21 cellular contexts compared by ENCODE assay signal in genomic region chr11:86681039-86681745, GRCh38. TPM values are rescaled to one million over a fixed set of nuclear protein-coding genes. Genes with fewer than 3 reads are reported as not detected.
DNase-seq lines count a peak whose midpoint lies in the region; ATAC-seq and TF ChIP-seq lines count a peak whose summit lies in the region.
"Had no signal": no experiment of that assay in that cellular context is flagged by ENCODE, and none has a peak within 500 bp of the region (broad histone marks: within the 10 kb centered on the region; RNA-seq: fewer than 3 reads in every experiment).

No MANE protein-coding gene starts in this region.

- no peaks in the 10 kb centered on the region for H3K9me3 Mint-ChIP-seq in mesothelial cell of epicardium
- H3K9me3 Mint-ChIP-seq: memory B cell; naive thymus-derived CD8-positive, alpha-beta T cell; stimulated activated memory B cell treated with anti-CD40 and anti-IgM and Interleukin-4, amounts not matched to agents 10 μg/mL and 1 μg/mL and 100 μg/mL, for 72 hours; T-helper 1 cell treated with Interleukin-12 subunit alpha and Interleukin-12 subunit beta and Interleukin-4 antibody, amounts not matched to agents 30 μg/mL and 1 μg/mL, for 36 hours had no signal

- H3K36me3 ChIP-seq in sigmoid colon: no peaks in the 10 kb centered on the region
- no peaks in the 10 kb centered on the region for H3K36me3 ChIP-seq in vagina
- H3K36me3 ChIP-seq: SJSA1 had no signal

- H3K27ac ChIP-seq in sigmoid colon: peak overlapping the region; percentile 67 to 98 (median 78)
- peak overlapping the region; percentile 49 for H3K27ac ChIP-seq in vagina
- H3K27ac ChIP-seq: 22Rv1, SJSA1 had no signal

- peak; percentile 57 for ATAC-seq in Right ventricle myocardium superior (ENCODE audit: poor library complexity)
- ATAC-seq in Right ventricle myocardium inferior: no peak
- ATAC-seq: esophagus mucosa; naive thymus-derived CD8-positive, alpha-beta T cell; stimulated activated memory B cell treated with anti-CD40 and anti-IgM and Interleukin-4, amounts not matched to agents 10 μg/mL and 1 μg/mL and 100 μg/mL, for 72 hours had no signal

- no peak overlapping the region for H3K4me3 Mint-ChIP-seq in mesothelial cell of epicardium
- H3K4me3 Mint-ChIP-seq: memory B cell; naive thymus-derived CD8-positive, alpha-beta T cell; stimulated activated memory B cell treated with anti-CD40 and anti-IgM and Interleukin-4, amounts not matched to agents 10 μg/mL and 1 μg/mL and 100 μg/mL, for 72 hours; T-helper 1 cell treated with Interleukin-12 subunit alpha and Interleukin-12 subunit beta and Interleukin-4 antibody, amounts not matched to agents 30 μg/mL and 1 μg/mL, for 36 hours had no signal

- WGBS in sigmoid colon, 2 donors: 74 to 81% methylated on average over 5 of the region's 5 CpGs

- H3K4me1 ChIP-seq in sigmoid colon (peaks cover 0 to 44% (median 36%) of the 10 kb centered on the region in 4 donors), vagina (no peaks in the 10 kb centered on the region)

- no peak for DNase-seq in Right ventricle myocardium superior
- DNase-seq in Right ventricle myocardium inferior (ENCODE audit: missing footprints): no peak
- no peak for DNase-seq in mesothelial cell of epicardium (ENCODE audit: low spot score in 2 of 2, unreplicated experiment in 2 of 2)
- no peak for DNase-seq in sigmoid colon
- no peak for DNase-seq in vagina (ENCODE audit: extremely low spot score in 2 of 2)
- no peak for DNase-seq in NCI-H748 treated with DMSO at 0.1 percent for 48 hours (lab: John Stamatoyannopoulos, UW)
- no peak for DNase-seq in stimulated activated CD4-positive, alpha-beta T cell treated with anti-CD3 and anti-CD28 coated beads, Interleukin-2, amount 100 ng/mL, for 24 hours
- DNase-seq in stimulated activated CD4-positive, alpha-beta T cell treated with anti-CD3 and anti-CD28 coated beads, Interleukin-15, amount 100 ng/mL, for 24 hours: no peak
- DNase-seq: cortex of kidney; IMR-90; naive thymus-derived CD8-positive, alpha-beta T cell; NCI-H1092; NCI-H187; small intestine; stimulated activated CD4-positive, alpha-beta T cell treated with anti-CD3 and anti-CD28 coated beads, Interleukin-4, amount 100 ng/mL, for 1 hour had no signal

- TF ChIP-seq EP300 in sigmoid colon (IDR thresholded peaks at IDR 0.05): no peak

- peaks cover under 1% of the 10 kb centered on the region for H3K27me3 Mint-ChIP-seq in mesothelial cell of epicardium (ENCODE audit: low read depth)

- TF ChIP-seq CTCF in mesothelial cell of epicardium (IDR thresholded peaks at IDR 0.05; ENCODE audit: unreplicated experiment) (no peak), sigmoid colon (IDR thresholded peaks at IDR 0.05) (no peak), vagina (IDR thresholded peaks at IDR 0.05) (no peak)

- peaks cover 27% of the 10 kb centered on the region for H3K4me1 Mint-ChIP-seq in mesothelial cell of epicardium
- H3K4me1 Mint-ChIP-seq: memory B cell; naive thymus-derived CD8-positive, alpha-beta T cell; stimulated activated memory B cell treated with anti-CD40 and anti-IgM and Interleukin-4, amounts not matched to agents 10 μg/mL and 1 μg/mL and 100 μg/mL, for 72 hours had no signal

- intact Hi-C loops in Right ventricle myocardium superior (cut with DNase I): no loop called here
- intact Hi-C loops in Right ventricle myocardium inferior (cut with DNase I): no loop called here
- intact Hi-C loops in sigmoid colon (cut with DNase I): no loop called here
- intact Hi-C loops in vagina (cut with DNase I): no loop called here

- no peaks in the 10 kb centered on the region for H3K9me3 ChIP-seq in sigmoid colon
- no peaks in the 10 kb centered on the region for H3K9me3 ChIP-seq in vagina
- H3K9me3 ChIP-seq: SJSA1 had no signal

- H3K4me3 ChIP-seq in sigmoid colon (no peak overlapping the region), vagina (no peak overlapping the region)
- H3K4me3 ChIP-seq: SJSA1 had no signal

- TF ChIP-seq POLR2A in sigmoid colon (IDR thresholded peaks at IDR 0.05) (no peak), vagina (IDR thresholded peaks at IDR 0.05) (no peak)

- no peaks in the 10 kb centered on the region for H3K36me3 Mint-ChIP-seq in mesothelial cell of epicardium
- H3K36me3 Mint-ChIP-seq: memory B cell; naive thymus-derived CD8-positive, alpha-beta T cell; stimulated activated memory B cell treated with anti-CD40 and anti-IgM and Interleukin-4, amounts not matched to agents 10 μg/mL and 1 μg/mL and 100 μg/mL, for 72 hours had no signal

- H3K27ac Mint-ChIP-seq in mesothelial cell of epicardium: peak overlapping the region; percentile 56
- H3K27ac Mint-ChIP-seq: stimulated activated memory B cell treated with anti-CD40 and anti-IgM and Interleukin-4, amounts not matched to agents 10 μg/mL and 1 μg/mL and 100 μg/mL, for 72 hours; T-helper 1 cell treated with Interleukin-12 subunit alpha and Interleukin-12 subunit beta and Interleukin-4 antibody, amounts not matched to agents 30 μg/mL and 1 μg/mL, for 36 hours had no signal

- H3K27me3 ChIP-seq in sigmoid colon (no peaks in the 10 kb centered on the region), vagina (no peaks in the 10 kb centered on the region)
- H3K27me3 ChIP-seq: SJSA1 had no signal

RNA-seq across cellular contexts. Expression of gene ME3, which starts 8.8 kb away (rescaled TPM):
- total RNA-seq in Right ventricle myocardium superior (30.4 TPM), Right ventricle myocardium inferior (28.9 TPM), mesothelial cell of epicardium (8.4 to 11.8 TPM (median 9.9 TPM) in 3 replicates), sigmoid colon (10 to 100 TPM; 25.5 to 53.2 (median 37.0) TPM), vagina (28.5 TPM)
- polyA plus RNA-seq in sigmoid colon: 10 to 100 TPM in 2 of 3 donors, 1 to 10 TPM in 1; 7.8 to 13.6 (median 10.9) TPM
